In genomic region chrX:25004485-25005032, GRCh38 we compare ENCODE assay signal across 10 cellular contexts. TPM values are rescaled to one million over a fixed set of nuclear protein-coding genes. Genes with fewer than 3 reads are reported as not detected.
DNase-seq lines count a peak whose midpoint lies in the region; ATAC-seq and TF ChIP-seq lines count a peak whose summit lies in the region.
"Had no signal": no experiment of that assay in that cellular context is flagged by ENCODE, and none has a peak within 500 bp of the region (broad histone marks: within the 10 kb centered on the region; RNA-seq: fewer than 3 reads in every experiment).

No MANE protein-coding gene starts in this region.

- TF ChIP-seq CTCF in Panc1 (IDR thresholded peaks at IDR 0.05) = no peak
- TF ChIP-seq CTCF in hepatocyte (IDR thresholded peaks at IDR 0.05; ENCODE audit: poor library complexity) = no peak

- no TSS peak for BruUV-seq in Panc1 (replicated peaks; lab: Mats Ljungman, UMichigan)

- H3K27ac ChIP-seq in Panc1 (ENCODE audit: low read length) = no peak overlapping the region
- no peak overlapping the region for H3K27ac ChIP-seq in hepatocyte
- H3K27ac ChIP-seq in rectal smooth muscle tissue (ENCODE audit: low read depth, low read length) = no peak overlapping the region
- H3K27ac ChIP-seq: KMS-11 had no signal

- peak; percentile 21 for DNase-seq in Daoy (ENCODE audit: low read depth)
- no peak for DNase-seq in Panc1 (ENCODE audit: low read depth, low spot score)
- no peak for DNase-seq in hepatocyte (ENCODE audit: low spot score)
- DNase-seq in nucleus accumbens (lab: John Stamatoyannopoulos, UW) = no peak
- DNase-seq in DMS153 (lab: John Stamatoyannopoulos, UW) = no peak
- no peak for DNase-seq in dedifferentiated amniotic fluid mesenchymal stem cell (ENCODE audit: extremely low spot score)
- DNase-seq: NCI-H2171 had no signal

- H3K9me3 ChIP-seq in Panc1 (ENCODE audit: control insufficient read depth, insufficient read depth, low read depth, low read length) (no peaks in the 10 kb centered on the region), hepatocyte (ENCODE audit: low read depth) (no peaks in the 10 kb centered on the region)

- no peak overlapping the region for H3K9ac ChIP-seq in rectal smooth muscle tissue (ENCODE audit: low read length)
- H3K9ac ChIP-seq: KMS-11 had no signal

- 3% methylated on average over 50 of the region's 59 CpGs for WGBS in hepatocyte (ENCODE audit: low lambda C conversion rate, missing lambda C conversion rate)

- H3K27me3 ChIP-seq in Panc1 (ENCODE audit: control insufficient read depth, insufficient read depth, low read length) = peaks cover 16% of the 10 kb centered on the region
- peaks cover 96% of the 10 kb centered on the region for H3K27me3 ChIP-seq in hepatocyte
- peaks cover 24% of the 10 kb centered on the region for H3K27me3 ChIP-seq in rectal smooth muscle tissue (ENCODE audit: control insufficient read depth, insufficient read depth, low read length)

- peak overlapping the region; percentile 83 for H3K4me2 ChIP-seq in hepatocyte
- H3K4me2 ChIP-seq: KMS-11 had no signal

- POLR2A ChIA-PET in Panc1 (lab: Charles Lee) = no interaction called here

- H4K20me1 ChIP-seq in hepatocyte (ENCODE audit: insufficient read depth, poor library complexity, severe bottlenecking) = no peaks in the 10 kb centered on the region

- H3K36me3 ChIP-seq in Panc1 (ENCODE audit: control insufficient read depth, insufficient read depth, low read length) (no peaks in the 10 kb centered on the region), hepatocyte (replicated peaks; ENCODE audit: insufficient read depth, low read depth) (no peaks in the 10 kb centered on the region), rectal smooth muscle tissue (ENCODE audit: control insufficient read depth, insufficient read depth, low read length) (no peaks in the 10 kb centered on the region)

- peak; percentile 73 for ATAC-seq in Panc1
- ATAC-seq in GM21526 (IDR thresholded peaks at IDR 0.05; ENCODE audit: low FRiP score, unreplicated experiment) = no peak

- CTCF ChIA-PET in Panc1 (lab: Charles Lee) = no interaction called here

- intact Hi-C loops in Panc1 (cut with micrococcal nuclease; ENCODE audit: unreplicated experiment) = no loop called here

- peak overlapping the region; percentile 31 for H2AFZ ChIP-seq in hepatocyte

- no peaks in the 10 kb centered on the region for H3K79me2 ChIP-seq in hepatocyte

- peak overlapping the region; percentile 8 to 23 for H3K4me3 ChIP-seq in Panc1 (ENCODE audit: low read depth in 2 of 2, low read length in 2 of 2)
- H3K4me3 ChIP-seq in hepatocyte = no peak overlapping the region
- peak overlapping the region; percentile 36 for H3K4me3 ChIP-seq in rectal smooth muscle tissue (ENCODE audit: low read length)

- in situ Hi-C loops in Panc1 (cut with HindIII; ENCODE audit: low pct_unique_long_range_greater_than_20kb, low sequenced_read_pairs) = no loop called here

- H3K9me2 ChIP-seq in hepatocyte (replicated peaks; ENCODE audit: insufficient read depth) = no peaks in the 10 kb centered on the region

- H3K4me1 ChIP-seq in Panc1 (ENCODE audit: control insufficient read depth, insufficient read depth, low read length) = no peaks in the 10 kb centered on the region
- H3K4me1 ChIP-seq in hepatocyte (ENCODE audit: insufficient read depth) = peaks cover 33% of the 10 kb centered on the region
- H3K4me1 ChIP-seq in rectal smooth muscle tissue (ENCODE audit: control insufficient read depth, insufficient read depth, low read length) = no peaks in the 10 kb centered on the region

RNA-seq across cellular contexts. Expression of gene ARX, which starts 11.2 kb away (rescaled TPM):
- total RNA-seq in Daoy (2014; rRNA removed; shearing (Covaris generic)) = not detected in 2 replicates
- total RNA-seq in Panc1 (2021; ENCODE audit: unreplicated experiment) (0.15 TPM), hepatocyte (not detected in 2 replicates)
- not detected for polyA plus RNA-seq in Panc1 (2012; ENCODE audit: insufficient read length)
- polyA plus RNA-seq in hepatocyte = 0.11 and 0.29 TPM in 2 replicates
